In the genomic region with DNA sequence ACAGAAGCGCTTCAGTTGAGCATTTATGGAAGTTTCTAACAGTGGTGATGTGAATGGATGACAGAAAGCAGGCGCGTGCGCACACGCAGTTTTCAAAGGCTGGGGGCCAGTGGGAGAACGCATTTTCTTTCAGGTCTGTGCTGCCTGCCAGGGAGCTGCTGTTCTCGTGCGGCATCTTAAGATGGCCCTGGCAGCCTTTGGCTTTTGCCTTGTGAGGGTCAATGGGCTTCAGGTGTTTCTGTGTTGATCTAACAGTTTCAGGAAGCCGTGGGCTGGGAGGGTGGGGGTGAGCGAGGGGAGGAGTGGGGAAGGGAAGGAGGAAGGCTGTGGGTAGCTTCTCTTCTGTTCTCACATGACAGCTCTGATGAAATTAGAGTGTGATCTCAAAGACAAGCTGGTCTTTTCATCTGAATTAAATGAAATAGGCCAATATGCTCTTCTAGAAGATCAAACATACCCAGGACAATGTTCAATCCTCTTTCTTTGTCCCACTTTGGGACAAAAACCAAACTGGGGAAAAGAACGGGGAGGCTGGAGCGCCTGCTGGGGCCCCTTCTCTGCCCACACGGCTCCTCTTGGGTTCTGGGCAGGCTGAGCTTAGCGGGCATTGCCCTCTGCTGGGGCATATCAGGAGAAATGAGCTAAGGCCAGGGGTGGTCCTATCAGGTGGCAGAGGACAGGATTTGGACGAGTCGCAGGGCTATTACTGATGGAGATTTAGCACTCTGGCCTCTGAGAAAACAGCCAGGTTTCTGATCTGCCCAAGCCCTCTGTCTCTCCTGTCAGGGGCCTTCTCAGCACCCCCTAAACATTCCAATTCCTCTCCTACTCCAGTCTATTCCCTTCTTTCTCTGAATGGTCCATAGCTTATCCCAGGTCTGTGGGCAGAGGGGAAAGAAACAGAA, we compare ENCODE assay signal across 8 cellular contexts.
A peak's percentile ranks its signal among the peaks of the same experiment; 100 is the strongest.
DNase-seq lines count a peak whose midpoint lies in the region; ATAC-seq and TF ChIP-seq lines count a peak whose summit lies in the region.

No MANE protein-coding gene starts in this region.

- H3K4me1 Mint-ChIP-seq in WTC11 = peaks cover 68% of the 10 kb centered on the region

- no peaks in the 10 kb centered on the region for H3K79me2 ChIP-seq in Karpas-422 (ENCODE audit: low read length)

- peaks cover 48% of the 10 kb centered on the region for H3K4me1 ChIP-seq in Karpas-422 (ENCODE audit: low read length)
- H3K4me1 ChIP-seq in lower lobe of right lung = peaks cover 48% of the 10 kb centered on the region

- H2AFZ ChIP-seq in Karpas-422 (ENCODE audit: low read length) = peak overlapping the region; percentile 56

- no peaks in the 10 kb centered on the region for H3K9me3 ChIP-seq in Karpas-422 (ENCODE audit: low read length)
- no peaks in the 10 kb centered on the region for H3K9me3 ChIP-seq in lower lobe of right lung

- intact Hi-C loops in lower lobe of right lung (cut with DNase I) = loop anchor here (10.0 kb wide), 1 partner anchor 283 kb away; no protein-coding TSS in a partner anchor

- H3K36me3 ChIP-seq in Karpas-422 (ENCODE audit: insufficient read depth, low read length) (no peaks in the 10 kb centered on the region), lower lobe of right lung (no peaks in the 10 kb centered on the region)

- peak overlapping the region; percentile 67 for H3K4me2 ChIP-seq in Karpas-422 (ENCODE audit: low read depth, low read length, poor library complexity, severe bottlenecking)

- ATAC-seq in WTC11 = peak; percentile 15
- peak; percentile 77 to 81 for ATAC-seq in lower lobe of right lung
- ATAC-seq in GM19452 (IDR thresholded peaks at IDR 0.05; ENCODE audit: unreplicated experiment) = no peak
- ATAC-seq in GM18858 (IDR thresholded peaks at IDR 0.05; ENCODE audit: unreplicated experiment) = no peak

- H3K27ac ChIP-seq in Karpas-422 (ENCODE audit: low read length) (no peak overlapping the region), lower lobe of right lung (peak overlapping the region; percentile 65)

- H3K27me3 Mint-ChIP-seq in WTC11 (ENCODE audit: low read depth) = no peaks in the 10 kb centered on the region; the same call in 1 of the 2 replicates

- POLR2A ChIA-PET in WTC11 (lab: Charles Lee) = interaction anchor here (0.5 to 1.5 kb wide), 2 partner anchors 108 to 187 kb away, joined by 3 to 4 read pairs; no protein-coding TSS in a partner anchor

- no peaks in the 10 kb centered on the region for H4K20me1 ChIP-seq in Karpas-422 (ENCODE audit: insufficient read depth, low read depth, low read length)

- no peaks in the 10 kb centered on the region for H3K27me3 ChIP-seq in Karpas-422 (ENCODE audit: low read length)
- no peaks in the 10 kb centered on the region for H3K27me3 ChIP-seq in lower lobe of right lung (ENCODE audit: low read depth)

- no peak overlapping the region for H3K27ac Mint-ChIP-seq in WTC11

- TF ChIP-seq CTCF in WTC11 (IDR thresholded peaks at IDR 0.05) (no peak), lower lobe of right lung (IDR thresholded peaks at IDR 0.05) (peak; percentile 51)

- no peaks in the 10 kb centered on the region for H3K9me3 Mint-ChIP-seq in WTC11

- CTCF ChIA-PET in WTC11 (lab: Charles Lee) = interaction anchor here (0.5 to 7.0 kb wide), 25 partner anchors 9 to 561 kb away, joined by 3 to 188 read pairs (median 4); no protein-coding TSS in a partner anchor

- H3K9me2 ChIP-seq in Karpas-422 (replicated peaks; ENCODE audit: insufficient read depth, low read length) = no peaks in the 10 kb centered on the region

- peak; percentile 51 for DNase-seq in Daoy (ENCODE audit: low read depth)
- peak; percentile 84 for DNase-seq in Karpas-422
- peak; percentile 29 for DNase-seq in WTC11 (ENCODE audit: low spot score)
- peak; percentile 83 for DNase-seq in cerebellum (ENCODE audit: low spot score)
- peak; percentile 61 for DNase-seq in lower lobe of right lung
- peak; percentile 28 to 34 for DNase-seq in stimulated activated CD8-positive, alpha-beta memory T cell treated with anti-CD3 and anti-CD28 coated beads, Interleukin-2, amount 100 ng/mL, for 48 hours (ENCODE audit: low read depth in 2 of 2)

- H3K36me3 Mint-ChIP-seq in WTC11 = no peaks in the 10 kb centered on the region

- no peak overlapping the region for H3K4me3 Mint-ChIP-seq in WTC11

- H3K4me3 ChIP-seq in Karpas-422 (ENCODE audit: low read length) (peak overlapping the region; percentile 54), lower lobe of right lung (peak overlapping the region; percentile 25)

- peak overlapping the region; percentile 40 for H3K9ac ChIP-seq in Karpas-422 (ENCODE audit: low read length)

TF ChIP-seq in WTC11, 78 proteins besides CTCF, POLR2A, EP300 and RAD21:
- TF ChIP-seq JAZF1 (CRISPR knock-in tag; IDR thresholded peaks at IDR 0.05) (no peak), TEAD1 (CRISPR knock-in tag; IDR thresholded peaks at IDR 0.05) (no peak), HMGA2 (CRISPR knock-in tag; IDR thresholded peaks at IDR 0.05) (no peak), ZBTB21 (CRISPR knock-in tag; IDR thresholded peaks at IDR 0.05; ENCODE audit: borderline replicate concordance) (no peak), ZNF423 (CRISPR knock-in tag; IDR thresholded peaks at IDR 0.05) (no peak), NFE2L1 (CRISPR knock-in tag; IDR thresholded peaks at IDR 0.05) (no peak), ZNF396 (CRISPR knock-in tag; IDR thresholded peaks at IDR 0.05; ENCODE audit: borderline replicate concordance) (no peak), SP1 (CRISPR knock-in tag; conservative IDR thresholded peaks at IDR 0.05) (no peak), OVOL2 (CRISPR knock-in tag; IDR thresholded peaks at IDR 0.05; ENCODE audit: borderline replicate concordance) (no peak), ZNF232 (CRISPR knock-in tag; IDR thresholded peaks at IDR 0.05) (no peak), ARID4B (CRISPR knock-in tag; IDR thresholded peaks at IDR 0.05; ENCODE audit: borderline replicate concordance) (no peak)
- TF ChIP-seq, protein P1, sequence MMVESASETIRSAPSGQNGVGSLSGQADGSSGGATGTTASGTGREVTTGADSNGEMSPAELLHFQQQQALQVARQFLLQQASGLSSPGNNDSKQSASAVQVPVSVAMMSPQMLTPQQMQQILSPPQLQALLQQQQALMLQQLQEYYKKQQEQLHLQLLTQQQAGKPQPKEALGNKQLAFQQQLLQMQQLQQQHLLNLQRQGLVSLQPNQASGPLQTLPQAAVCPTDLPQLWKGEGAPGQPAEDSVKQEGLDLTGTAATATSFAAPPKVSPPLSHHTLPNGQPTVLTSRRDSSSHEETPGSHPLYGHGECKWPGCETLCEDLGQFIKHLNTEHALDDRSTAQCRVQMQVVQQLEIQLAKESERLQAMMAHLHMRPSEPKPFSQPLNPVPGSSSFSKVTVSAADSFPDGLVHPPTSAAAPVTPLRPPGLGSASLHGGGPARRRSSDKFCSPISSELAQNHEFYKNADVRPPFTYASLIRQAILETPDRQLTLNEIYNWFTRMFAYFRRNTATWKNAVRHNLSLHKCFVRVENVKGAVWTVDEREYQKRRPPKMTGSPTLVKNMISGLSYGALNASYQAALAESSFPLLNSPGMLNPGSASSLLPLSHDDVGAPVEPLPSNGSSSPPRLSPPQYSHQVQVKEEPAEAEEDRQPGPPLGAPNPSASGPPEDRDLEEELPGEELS (CRISPR knock-in tag; IDR thresholded peaks at IDR 0.05) = no peak
- TF ChIP-seq, protein P2, sequence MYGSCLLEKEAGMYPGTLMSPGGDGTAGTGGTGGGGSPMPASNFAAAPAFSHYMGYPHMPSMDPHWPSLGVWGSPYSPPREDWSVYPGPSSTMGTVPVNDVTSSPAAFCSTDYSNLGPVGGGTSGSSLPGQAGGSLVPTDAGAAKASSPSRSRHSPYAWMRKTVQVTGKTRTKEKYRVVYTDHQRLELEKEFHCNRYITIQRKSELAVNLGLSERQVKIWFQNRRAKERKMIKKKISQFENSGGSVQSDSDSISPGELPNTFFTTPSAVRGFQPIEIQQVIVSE (CRISPR knock-in tag; IDR thresholded peaks at IDR 0.05; ENCODE audit: borderline replicate concordance) = no peak

Comparison
In these comparisons a context has a peak if more than half of its experiments do, and no peak if none do; other contexts are left out.
1. DNase-seq: peak in every context shown above with its lines; median percentile 84 in Karpas-422; 83 in cerebellum; 61 in lower lobe of right lung; 51 in Daoy; 31 in stimulated activated CD8-positive, alpha-beta memory T cell treated with anti-CD3 and anti-CD28 coated beads, Interleukin-2, amount 100 ng/mL, for 48 hours; 29 in WTC11.
2. ATAC-seq: peak in WTC11 (single experiment) and lower lobe of right lung (2 of 2); none in GM19452 (single experiment) and GM18858 (single experiment).